In the genomic region with DNA sequence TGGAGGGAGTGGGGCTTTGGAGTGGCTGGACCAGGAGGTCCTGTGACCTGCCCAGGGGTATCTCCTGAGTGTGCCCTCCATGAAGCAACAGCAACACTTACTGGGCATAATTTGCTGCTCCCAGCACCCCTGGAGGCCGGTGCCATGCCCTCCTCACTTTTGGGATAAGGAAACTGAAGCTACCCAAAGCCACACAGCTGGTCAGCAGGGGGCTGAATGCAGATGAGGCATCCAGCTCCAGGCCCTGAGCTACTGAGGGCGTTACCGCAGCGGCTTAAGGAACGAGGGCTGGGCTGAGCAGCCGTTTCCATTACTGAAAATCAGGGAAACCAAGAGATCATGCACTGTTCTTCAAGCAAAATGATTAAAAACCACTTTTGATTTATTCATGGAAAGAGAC, we compare ENCODE assay signal across 1 cellular context.
TF ChIP-seq lines count a peak whose summit lies in the region.

No MANE protein-coding gene starts in this region.

TF ChIP-seq in H1, 55 proteins besides CTCF, POLR2A, EP300 and RAD21:
- TF ChIP-seq SIRT6 (IDR thresholded peaks at IDR 0.05; ENCODE audit: low read length): no peak
- no peak for TF ChIP-seq YY1 (IDR thresholded peaks at IDR 0.05; ENCODE audit: low read depth, low read length)
- TF ChIP-seq RBBP5 (IDR thresholded peaks at IDR 0.05; ENCODE audit: borderline replicate concordance, low read depth, low read length): no peak
- no peak for TF ChIP-seq CEBPB (IDR thresholded peaks at IDR 0.05; ENCODE audit: low read depth, low read length)
- TF ChIP-seq EGR1 (IDR thresholded peaks at IDR 0.05; ENCODE audit: borderline replicate concordance, low read depth, low read length): no peak
- no peak for TF ChIP-seq POU5F1 (IDR thresholded peaks at IDR 0.05; ENCODE audit: low read depth, low read length)
- no peak for TF ChIP-seq CBX8 (IDR thresholded peaks at IDR 0.05; ENCODE audit: borderline replicate concordance, low read depth, low read length)
- no peak for TF ChIP-seq SP2 (IDR thresholded peaks at IDR 0.05; ENCODE audit: low read length)
- TF ChIP-seq JUND (IDR thresholded peaks at IDR 0.05; ENCODE audit: low read length): no peak
- no peak for TF ChIP-seq ZNF274 (IDR thresholded peaks at IDR 0.05; ENCODE audit: borderline replicate concordance, extremely low read depth, low read length)
